1 cellular context compared by ENCODE assay signal in genomic region chr17:15261063-15261817, GRCh38.
TF ChIP-seq lines count a peak whose summit lies in the region.

No MANE protein-coding gene starts in this region.

TF ChIP-seq in HepG2, 621 proteins besides CTCF, POLR2A, EP300 and RAD21 (continued from another document):
- no peak for TF ChIP-seq ZNF639 (CRISPR knock-in tag; conservative IDR thresholded peaks at IDR 0.05)
- TF ChIP-seq TGIF2 (CRISPR knock-in tag; IDR thresholded peaks at IDR 0.05): no peak
- no peak for TF ChIP-seq ATF7 (IDR thresholded peaks at IDR 0.05)
- no peak for TF ChIP-seq ATF7 (CRISPR knock-in tag; IDR thresholded peaks at IDR 0.05)
- no peak for TF ChIP-seq GTF2F1 (IDR thresholded peaks at IDR 0.05; ENCODE audit: low read length)
- TF ChIP-seq RBM22 (optimal IDR thresholded peaks at IDR 0.05; ENCODE audit: low read length): no peak
- TF ChIP-seq KDM5A (IDR thresholded peaks at IDR 0.05; ENCODE audit: borderline replicate concordance, low read length): no peak
- TF ChIP-seq TOE1 (CRISPR knock-in tag; IDR thresholded peaks at IDR 0.05): no peak
- TF ChIP-seq, protein P1, sequence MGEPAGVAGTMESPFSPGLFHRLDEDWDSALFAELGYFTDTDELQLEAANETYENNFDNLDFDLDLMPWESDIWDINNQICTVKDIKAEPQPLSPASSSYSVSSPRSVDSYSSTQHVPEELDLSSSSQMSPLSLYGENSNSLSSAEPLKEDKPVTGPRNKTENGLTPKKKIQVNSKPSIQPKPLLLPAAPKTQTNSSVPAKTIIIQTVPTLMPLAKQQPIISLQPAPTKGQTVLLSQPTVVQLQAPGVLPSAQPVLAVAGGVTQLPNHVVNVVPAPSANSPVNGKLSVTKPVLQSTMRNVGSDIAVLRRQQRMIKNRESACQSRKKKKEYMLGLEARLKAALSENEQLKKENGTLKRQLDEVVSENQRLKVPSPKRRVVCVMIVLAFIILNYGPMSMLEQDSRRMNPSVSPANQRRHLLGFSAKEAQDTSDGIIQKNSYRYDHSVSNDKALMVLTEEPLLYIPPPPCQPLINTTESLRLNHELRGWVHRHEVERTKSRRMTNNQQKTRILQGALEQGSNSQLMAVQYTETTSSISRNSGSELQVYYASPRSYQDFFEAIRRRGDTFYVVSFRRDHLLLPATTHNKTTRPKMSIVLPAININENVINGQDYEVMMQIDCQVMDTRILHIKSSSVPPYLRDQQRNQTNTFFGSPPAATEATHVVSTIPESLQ (CRISPR knock-in tag; conservative IDR thresholded peaks at IDR 0.05): no peak
- TF ChIP-seq NR2F1 (CRISPR knock-in tag; IDR thresholded peaks at IDR 0.05): 0 out of 4 replicates have a peak, but pooled peaks of 1 of the 2 experiments have one; percentile 19
- TF ChIP-seq ARNTL (CRISPR knock-in tag; IDR thresholded peaks at IDR 0.05): no peak
- no peak for TF ChIP-seq ZNF660 (CRISPR knock-in tag; IDR thresholded peaks at IDR 0.05; ENCODE audit: borderline replicate concordance, low read depth)
- TF ChIP-seq, protein P2, sequence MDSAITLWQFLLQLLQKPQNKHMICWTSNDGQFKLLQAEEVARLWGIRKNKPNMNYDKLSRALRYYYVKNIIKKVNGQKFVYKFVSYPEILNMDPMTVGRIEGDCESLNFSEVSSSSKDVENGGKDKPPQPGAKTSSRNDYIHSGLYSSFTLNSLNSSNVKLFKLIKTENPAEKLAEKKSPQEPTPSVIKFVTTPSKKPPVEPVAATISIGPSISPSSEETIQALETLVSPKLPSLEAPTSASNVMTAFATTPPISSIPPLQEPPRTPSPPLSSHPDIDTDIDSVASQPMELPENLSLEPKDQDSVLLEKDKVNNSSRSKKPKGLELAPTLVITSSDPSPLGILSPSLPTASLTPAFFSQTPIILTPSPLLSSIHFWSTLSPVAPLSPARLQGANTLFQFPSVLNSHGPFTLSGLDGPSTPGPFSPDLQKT (CRISPR knock-in tag; IDR thresholded peaks at IDR 0.05; ENCODE audit: borderline replicate concordance): no peak
- no peak for TF ChIP-seq ZNF772 (CRISPR knock-in tag; IDR thresholded peaks at IDR 0.05)
- TF ChIP-seq, protein P3, sequence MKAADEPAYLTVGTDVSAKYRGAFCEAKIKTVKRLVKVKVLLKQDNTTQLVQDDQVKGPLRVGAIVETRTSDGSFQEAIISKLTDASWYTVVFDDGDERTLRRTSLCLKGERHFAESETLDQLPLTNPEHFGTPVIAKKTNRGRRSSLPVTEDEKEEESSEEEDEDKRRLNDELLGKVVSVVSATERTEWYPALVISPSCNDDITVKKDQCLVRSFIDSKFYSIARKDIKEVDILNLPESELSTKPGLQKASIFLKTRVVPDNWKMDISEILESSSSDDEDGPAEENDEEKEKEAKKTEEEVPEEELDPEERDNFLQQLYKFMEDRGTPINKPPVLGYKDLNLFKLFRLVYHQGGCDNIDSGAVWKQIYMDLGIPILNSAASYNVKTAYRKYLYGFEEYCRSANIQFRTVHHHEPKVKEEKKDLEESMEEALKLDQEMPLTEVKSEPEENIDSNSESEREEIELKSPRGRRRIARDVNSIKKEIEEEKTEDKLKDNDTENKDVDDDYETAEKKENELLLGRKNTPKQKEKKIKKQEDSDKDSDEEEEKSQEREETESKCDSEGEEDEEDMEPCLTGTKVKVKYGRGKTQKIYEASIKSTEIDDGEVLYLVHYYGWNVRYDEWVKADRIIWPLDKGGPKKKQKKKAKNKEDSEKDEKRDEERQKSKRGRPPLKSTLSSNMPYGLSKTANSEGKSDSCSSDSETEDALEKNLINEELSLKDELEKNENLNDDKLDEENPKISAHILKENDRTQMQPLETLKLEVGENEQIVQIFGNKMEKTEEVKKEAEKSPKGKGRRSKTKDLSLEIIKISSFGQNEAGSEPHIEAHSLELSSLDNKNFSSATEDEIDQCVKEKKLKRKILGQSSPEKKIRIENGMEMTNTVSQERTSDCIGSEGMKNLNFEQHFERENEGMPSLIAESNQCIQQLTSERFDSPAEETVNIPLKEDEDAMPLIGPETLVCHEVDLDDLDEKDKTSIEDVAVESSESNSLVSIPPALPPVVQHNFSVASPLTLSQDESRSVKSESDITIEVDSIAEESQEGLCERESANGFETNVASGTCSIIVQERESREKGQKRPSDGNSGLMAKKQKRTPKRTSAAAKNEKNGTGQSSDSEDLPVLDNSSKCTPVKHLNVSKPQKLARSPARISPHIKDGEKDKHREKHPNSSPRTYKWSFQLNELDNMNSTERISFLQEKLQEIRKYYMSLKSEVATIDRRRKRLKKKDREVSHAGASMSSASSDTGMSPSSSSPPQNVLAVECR (CRISPR knock-in tag; IDR thresholded peaks at IDR 0.05; ENCODE audit: borderline replicate concordance): 0 out of 2 replicates have a peak, but pooled peaks have one; percentile 3
- TF ChIP-seq ELF1 (CRISPR knock-in tag; IDR thresholded peaks at IDR 0.05): no peak
- TF ChIP-seq PHF20 (CRISPR knock-in tag; IDR thresholded peaks at IDR 0.05): no peak
- no peak for TF ChIP-seq ZNF607 (CRISPR knock-in tag; IDR thresholded peaks at IDR 0.05; ENCODE audit: borderline replicate concordance)
- no peak for TF ChIP-seq E2F1 (CRISPR knock-in tag; IDR thresholded peaks at IDR 0.05)
- TF ChIP-seq SALL1 (CRISPR knock-in tag; IDR thresholded peaks at IDR 0.05): no peak
- no peak for TF ChIP-seq NFIB (CRISPR knock-in tag; IDR thresholded peaks at IDR 0.05; ENCODE audit: borderline replicate concordance)
- TF ChIP-seq ZNF205 (CRISPR knock-in tag; IDR thresholded peaks at IDR 0.05): 0 out of 2 replicates have a peak, but pooled peaks have one; percentile 1
- TF ChIP-seq MTF2 (CRISPR knock-in tag; IDR thresholded peaks at IDR 0.05; ENCODE audit: borderline replicate concordance): 0 out of 2 replicates have a peak, but pooled peaks have one; percentile 17
- no peak for TF ChIP-seq CENPBD1 (CRISPR knock-in tag; IDR thresholded peaks at IDR 0.05; ENCODE audit: borderline replicate concordance, low read depth)
- TF ChIP-seq GABPB1 (CRISPR knock-in tag; IDR thresholded peaks at IDR 0.05): 0 out of 2 replicates have a peak, but pooled peaks have one; percentile 1
- no peak for TF ChIP-seq MLLT10 (CRISPR knock-in tag; IDR thresholded peaks at IDR 0.05)
- TF ChIP-seq, protein P4, sequence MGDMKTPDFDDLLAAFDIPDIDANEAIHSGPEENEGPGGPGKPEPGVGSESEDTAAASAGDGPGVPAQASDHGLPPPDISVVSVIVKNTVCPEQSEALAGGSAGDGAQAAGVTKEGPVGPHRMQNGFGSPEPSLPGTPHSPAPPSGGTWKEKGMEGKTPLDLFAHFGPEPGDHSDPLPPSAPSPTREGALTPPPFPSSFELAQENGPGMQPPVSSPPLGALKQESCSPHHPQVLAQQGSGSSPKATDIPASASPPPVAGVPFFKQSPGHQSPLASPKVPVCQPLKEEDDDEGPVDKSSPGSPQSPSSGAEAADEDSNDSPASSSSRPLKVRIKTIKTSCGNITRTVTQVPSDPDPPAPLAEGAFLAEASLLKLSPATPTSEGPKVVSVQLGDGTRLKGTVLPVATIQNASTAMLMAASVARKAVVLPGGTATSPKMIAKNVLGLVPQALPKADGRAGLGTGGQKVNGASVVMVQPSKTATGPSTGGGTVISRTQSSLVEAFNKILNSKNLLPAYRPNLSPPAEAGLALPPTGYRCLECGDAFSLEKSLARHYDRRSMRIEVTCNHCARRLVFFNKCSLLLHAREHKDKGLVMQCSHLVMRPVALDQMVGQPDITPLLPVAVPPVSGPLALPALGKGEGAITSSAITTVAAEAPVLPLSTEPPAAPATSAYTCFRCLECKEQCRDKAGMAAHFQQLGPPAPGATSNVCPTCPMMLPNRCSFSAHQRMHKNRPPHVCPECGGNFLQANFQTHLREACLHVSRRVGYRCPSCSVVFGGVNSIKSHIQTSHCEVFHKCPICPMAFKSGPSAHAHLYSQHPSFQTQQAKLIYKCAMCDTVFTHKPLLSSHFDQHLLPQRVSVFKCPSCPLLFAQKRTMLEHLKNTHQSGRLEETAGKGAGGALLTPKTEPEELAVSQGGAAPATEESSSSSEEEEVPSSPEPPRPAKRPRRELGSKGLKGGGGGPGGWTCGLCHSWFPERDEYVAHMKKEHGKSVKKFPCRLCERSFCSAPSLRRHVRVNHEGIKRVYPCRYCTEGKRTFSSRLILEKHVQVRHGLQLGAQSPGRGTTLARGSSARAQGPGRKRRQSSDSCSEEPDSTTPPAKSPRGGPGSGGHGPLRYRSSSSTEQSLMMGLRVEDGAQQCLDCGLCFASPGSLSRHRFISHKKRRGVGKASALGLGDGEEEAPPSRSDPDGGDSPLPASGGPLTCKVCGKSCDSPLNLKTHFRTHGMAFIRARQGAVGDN (CRISPR knock-in tag; IDR thresholded peaks at IDR 0.05): peak; percentile 42; the same call in 1 of the 2 replicates
- no peak for TF ChIP-seq RFX3 (CRISPR knock-in tag; IDR thresholded peaks at IDR 0.05)
- no peak for TF ChIP-seq NFE2L2 (IDR thresholded peaks at IDR 0.05; ENCODE audit: low read length)
- no peak for TF ChIP-seq HNRNPH1 (optimal IDR thresholded peaks at IDR 0.05; ENCODE audit: low read depth, low read length)
- TF ChIP-seq ZNF124 (CRISPR knock-in tag; IDR thresholded peaks at IDR 0.05): no peak
- no peak for TF ChIP-seq CENPX (CRISPR knock-in tag; IDR thresholded peaks at IDR 0.05)
- no peak for TF ChIP-seq KMT2B (CRISPR knock-in tag; IDR thresholded peaks at IDR 0.05)
- TF ChIP-seq MEF2D (CRISPR knock-in tag; IDR thresholded peaks at IDR 0.05): no peak
- no peak for TF ChIP-seq MAFF (IDR thresholded peaks at IDR 0.05; ENCODE audit: low read depth, low read length)
- TF ChIP-seq ZNF207 (IDR thresholded peaks at IDR 0.05; ENCODE audit: borderline replicate concordance): no peak
- no peak for TF ChIP-seq ZNF839 (CRISPR knock-in tag; IDR thresholded peaks at IDR 0.05; ENCODE audit: borderline replicate concordance)
- no peak for TF ChIP-seq ZNF780A (CRISPR knock-in tag; IDR thresholded peaks at IDR 0.05)
- TF ChIP-seq ZGPAT (CRISPR knock-in tag; IDR thresholded peaks at IDR 0.05): no peak
- no peak for TF ChIP-seq TCF7L2 (IDR thresholded peaks at IDR 0.05; ENCODE audit: low read depth, low read length)
- no peak for TF ChIP-seq ZKSCAN5 (CRISPR knock-in tag; IDR thresholded peaks at IDR 0.05)
- TF ChIP-seq ZNF350 (CRISPR knock-in tag; IDR thresholded peaks at IDR 0.05; ENCODE audit: borderline replicate concordance, low read depth): 0 out of 2 replicates have a peak, but pooled peaks have one; percentile 12
- TF ChIP-seq ZNF281 (CRISPR knock-in tag; IDR thresholded peaks at IDR 0.05; ENCODE audit: borderline replicate concordance): no peak
- TF ChIP-seq, protein P5, sequence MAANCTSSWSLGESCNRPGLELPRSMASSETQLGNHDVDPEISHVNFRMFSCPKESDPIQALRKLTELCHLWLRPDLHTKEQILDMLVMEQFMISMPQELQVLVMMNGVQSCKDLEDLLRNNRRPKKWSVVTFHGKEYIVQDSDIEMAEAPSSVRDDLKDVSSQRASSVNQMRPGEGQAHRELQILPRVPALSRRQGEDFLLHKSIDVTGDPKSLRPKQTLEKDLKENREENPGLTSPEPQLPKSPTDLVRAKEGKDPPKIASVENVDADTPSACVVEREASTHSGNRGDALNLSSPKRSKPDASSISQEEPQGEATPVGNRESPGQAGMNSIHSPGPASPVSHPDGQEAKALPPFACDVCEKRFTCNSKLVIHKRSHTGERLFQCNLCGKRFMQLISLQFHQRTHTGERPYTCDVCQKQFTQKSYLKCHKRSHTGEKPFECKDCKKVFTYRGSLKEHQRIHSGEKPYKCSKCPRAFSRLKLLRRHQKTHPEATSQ (CRISPR knock-in tag; IDR thresholded peaks at IDR 0.05; ENCODE audit: borderline replicate concordance): no peak
